In genomic region chr2:69340101-69340775, GRCh38 we compare ENCODE assay signal across 24 cellular contexts. TPM values are rescaled to one million over a fixed set of nuclear protein-coding genes. Genes with fewer than 3 reads are reported as not detected.
DNase-seq lines count a peak whose midpoint lies in the region; ATAC-seq, FAIRE-seq and TF ChIP-seq lines count a peak whose summit lies in the region.
"Had no signal": no experiment of that assay in that cellular context is flagged by ENCODE, and none has a peak within 500 bp of the region (broad histone marks: within the 10 kb centered on the region; RNA-seq: fewer than 3 reads in every experiment).

No MANE protein-coding gene starts in this region.

- no peak for TF ChIP-seq EP300 in K562 (IDR thresholded peaks at IDR 0.05; ENCODE audit: low read length)

- H3K27me3 ChIP-seq in left ventricle myocardium inferior (ENCODE audit: low read depth) (no peaks in the 10 kb centered on the region), heart right ventricle (no peaks in the 10 kb centered on the region), K562 (ENCODE audit: control insufficient read depth in 2 of 2, insufficient read depth in 2 of 2, low read length in 2 of 2) (no peaks in the 10 kb centered on the region), vagina (no peaks in the 10 kb centered on the region)
- H3K27me3 ChIP-seq: SJSA1 had no signal

- ATAC-seq in heart right ventricle (no peak), K562 (no peak), HG02938 (IDR thresholded peaks at IDR 0.05; ENCODE audit: unreplicated experiment) (no peak), HG03439 (IDR thresholded peaks at IDR 0.05; ENCODE audit: unreplicated experiment) (no peak)
- ATAC-seq: activated T-cell treated with anti-CD3 and anti-CD28 coated beads, Interleukin-2, amount 50 U/mL, for 4 hours had no signal

- POLR2A ChIA-PET in K562 (lab: Yijun Ruan, JAX), result interaction anchor here (0.6 to 2.3 kb wide), 2 partner anchors 9 to 23 kb away, joined by 3 to 8 read pairs; no protein-coding TSS in a partner anchor

- DNase-seq in left ventricle myocardium inferior, result no peak
- no peak for DNase-seq in heart right ventricle
- DNase-seq in K562 (ENCODE audit: extremely low read depth in 1 of 4, low spot score in 3 of 4), result no peak
- peak; percentile 23 to 36 for DNase-seq in foreskin fibroblast
- no peak for DNase-seq in vagina (ENCODE audit: extremely low spot score in 2 of 2)
- no peak for DNase-seq in amniotic stem cell (lab: John Stamatoyannopoulos, UW)
- DNase-seq: activated CD4-positive, alpha-beta memory T cell treated with anti-CD3 and anti-CD28 coated beads, Interleukin-2, amount 10 ng/mL, durations not matched to agents 7 days and 5 days; activated naive CD4-positive, alpha-beta T cell treated with anti-CD3 and anti-CD28 coated beads, Interleukin-2, amount 50 U/mL, for 16 hours; activated T-cell treated with anti-CD3 and anti-CD28 coated beads, Interleukin-2, amount 50 U/mL, for 4 hours; C1 segment of cervical spinal cord; cortex of kidney; GOT3; NCI-H187; NCI-H2227 treated with DMSO at 0.1 percent for 48 hours; NCI-H82; small intestine; stimulated activated CD4-positive, alpha-beta T cell treated with anti-CD3 and anti-CD28 coated beads, Interleukin-4, amount 100 ng/mL, for 4 hours had no signal

- H3K9me3 ChIP-seq in left ventricle myocardium inferior (replicated peaks) (no peaks in the 10 kb centered on the region), heart right ventricle (no peaks in the 10 kb centered on the region), K562 (replicated peaks; ENCODE audit: control insufficient read depth, insufficient read depth, low read depth, low read length) (no peaks in the 10 kb centered on the region), vagina (no peaks in the 10 kb centered on the region)
- H3K9me3 ChIP-seq: SJSA1 had no signal

- H3K79me2 ChIP-seq in K562 (ENCODE audit: control insufficient read depth, insufficient read depth, low read length), result no peaks in the 10 kb centered on the region

- no peak for TF ChIP-seq RAD21 in K562 (CRISPR knock-in tag; conservative IDR thresholded peaks at IDR 0.05 in 1 of 2, IDR thresholded peaks at IDR 0.05 in 1 of 2)

- H2AFZ ChIP-seq in K562 (ENCODE audit: low read depth, low read length), result no peak overlapping the region

- intact Hi-C loops in left ventricle myocardium inferior (cut with micrococcal nuclease) (no loop called here), heart right ventricle (cut with DNase I) (no loop called here), K562 (cut with micrococcal nuclease) (no loop called here), vagina (cut with DNase I) (no loop called here)

- H3K4me3 ChIP-seq in left ventricle myocardium inferior (no peak overlapping the region), heart right ventricle (no peak overlapping the region), K562 (no peak overlapping the region), foreskin fibroblast (ENCODE audit: low read depth in 1 of 2, low read length in 2 of 2) (no peak overlapping the region), vagina (no peak overlapping the region)
- H3K4me3 ChIP-seq: lung, SJSA1 had no signal

- TF ChIP-seq CTCF in left ventricle myocardium inferior (IDR thresholded peaks at IDR 0.05; ENCODE audit: borderline replicate concordance), result no peak
- TF ChIP-seq CTCF in heart right ventricle (IDR thresholded peaks at IDR 0.05), result no peak
- no peak for TF ChIP-seq CTCF in K562 (IDR thresholded peaks at IDR 0.05 in 2 of 3, conservative IDR thresholded peaks at IDR 0.05 in 1 of 3; ENCODE audit: insufficient read depth in 2 of 3, low read depth in 1 of 3, low read length in 3 of 3)
- no peak for TF ChIP-seq CTCF in foreskin fibroblast (IDR thresholded peaks at IDR 0.05; ENCODE audit: low read depth, low read length)
- no peak for TF ChIP-seq CTCF in vagina (IDR thresholded peaks at IDR 0.05)

- H3K27ac ChIP-seq in left ventricle myocardium inferior (replicated peaks) (peak overlapping the region; percentile 38), heart right ventricle (peak overlapping the region in 4 of 10 donors; percentile 3 to 23 (median 10)), K562 (ENCODE audit: extremely low read depth, low read depth, low read length) (no peak overlapping the region), vagina (peak overlapping the region; percentile 0)
- H3K27ac ChIP-seq: epithelial cell of prostate, SJSA1 had no signal

- no peak overlapping the region for H3K4me2 ChIP-seq in K562 (ENCODE audit: insufficient read depth, low read length)

- CTCF ChIA-PET in K562 (lab: Yijun Ruan, JAX; ENCODE audit: low intra/inter-chr PET ratio), result no interaction called here

- BruUV-seq in K562 (replicated peaks; lab: Mats Ljungman, UMichigan), result no TSS peak

- peaks cover 9% of the 10 kb centered on the region for H3K4me1 ChIP-seq in left ventricle myocardium inferior
- peaks cover 0 to 6% (median 0%) of the 10 kb centered on the region in 9 donors for H3K4me1 ChIP-seq in heart right ventricle
- no peaks in the 10 kb centered on the region for H3K4me1 ChIP-seq in K562 (replicated peaks in 1 of 2; ENCODE audit: control insufficient read depth in 2 of 2, insufficient read depth in 2 of 2, low read length in 2 of 2)
- H3K4me1 ChIP-seq in vagina, result no peaks in the 10 kb centered on the region
- H3K4me1 ChIP-seq: SJSA1 had no signal

- no peaks in the 10 kb centered on the region for H4K20me1 ChIP-seq in K562 (replicated peaks; ENCODE audit: control insufficient read depth, insufficient read depth, low read length)

- FAIRE-seq in K562 (lab: Jason Lieb, UNC), result no peak
- FAIRE-seq: A204.1, GM19239, small intestine had no signal

- no peak for TF ChIP-seq POLR2A in K562 (conservative IDR thresholded peaks at IDR 0.05)
- no peak for TF ChIP-seq POLR2A in vagina (IDR thresholded peaks at IDR 0.05)

- H3K36me3 ChIP-seq in left ventricle myocardium inferior, result peaks cover 84% of the 10 kb centered on the region
- peaks cover 0 to 100% (median 60%) of the 10 kb centered on the region in 9 donors for H3K36me3 ChIP-seq in heart right ventricle
- H3K36me3 ChIP-seq in K562 (ENCODE audit: control insufficient read depth, insufficient read depth, low read length), result peaks cover 83% of the 10 kb centered on the region; the same call in 2 of the 3 replicates
- peaks cover 0 to 60% of the 10 kb centered on the region in 2 donors for H3K36me3 ChIP-seq in vagina

- WGBS in heart right ventricle, 2 donors, result 10 to 26% methylated on average over 3 of the region's 3 CpGs
- 60% methylated on average over 3 of the region's 3 CpGs for WGBS in K562 (ENCODE audit: insufficient coverage, low coverage, missing lambda C conversion rate)

- H3K9me1 ChIP-seq in K562 (ENCODE audit: control insufficient read depth, insufficient read depth, low read length), result no peaks in the 10 kb centered on the region

- H3K9ac ChIP-seq in K562 (ENCODE audit: insufficient read depth in 1 of 2, low read depth in 2 of 2, low read length in 2 of 2), result no peak overlapping the region

- in situ Hi-C loops in K562 (cut with MboI), result no loop called here

TF ChIP-seq in K562, 482 proteins besides CTCF, POLR2A, EP300 and RAD21:
- TF ChIP-seq JUND (IDR thresholded peaks at IDR 0.05; ENCODE audit: borderline replicate concordance, low read depth, low read length), result no peak
- TF ChIP-seq JUND (tag; IDR thresholded peaks at IDR 0.05; ENCODE audit: borderline replicate concordance, low read depth, low read length), result no peak
- TF ChIP-seq ZNF586 (CRISPR knock-in tag; conservative IDR thresholded peaks at IDR 0.05), result no peak
- TF ChIP-seq POLR2G (IDR thresholded peaks at IDR 0.05; ENCODE audit: low read depth, low read length), result 0 out of 2 replicates have a peak, but pooled peaks have one; percentile 20
- TF ChIP-seq, protein P1, sequence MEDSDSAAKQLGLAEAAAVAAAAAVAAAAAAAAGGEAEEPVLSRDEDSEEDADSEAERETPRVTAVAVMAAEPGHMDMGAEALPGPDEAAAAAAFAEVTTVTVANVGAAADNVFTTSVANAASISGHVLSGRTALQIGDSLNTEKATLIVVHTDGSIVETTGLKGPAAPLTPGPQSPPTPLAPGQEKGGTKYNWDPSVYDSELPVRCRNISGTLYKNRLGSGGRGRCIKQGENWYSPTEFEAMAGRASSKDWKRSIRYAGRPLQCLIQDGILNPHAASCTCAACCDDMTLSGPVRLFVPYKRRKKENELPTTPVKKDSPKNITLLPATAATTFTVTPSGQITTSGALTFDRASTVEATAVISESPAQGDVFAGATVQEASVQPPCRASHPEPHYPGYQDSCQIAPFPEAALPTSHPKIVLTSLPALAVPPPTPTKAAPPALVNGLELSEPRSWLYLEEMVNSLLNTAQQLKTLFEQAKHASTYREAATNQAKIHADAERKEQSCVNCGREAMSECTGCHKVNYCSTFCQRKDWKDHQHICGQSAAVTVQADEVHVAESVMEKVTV (CRISPR knock-in tag; IDR thresholded peaks at IDR 0.05), result no peak
- TF ChIP-seq NCOA2 (IDR thresholded peaks at IDR 0.05; ENCODE audit: partially characterized antibody in 2 of 2), result no peak

RNA-seq across cellular contexts. Expression of gene GFPT1, which starts 46.8 kb away (rescaled TPM):
- total RNA-seq in left ventricle myocardium inferior, result 46.2 TPM
- 10 to 100 TPM; 30.8 to 90.3 (median 65.7) TPM for total RNA-seq in heart right ventricle
- 10 to 100 TPM in 1 of 2 donors, 1 to 10 TPM in 1; 5.0 to 14.4 TPM for polyA plus RNA-seq in heart right ventricle
- total RNA-seq in K562 (2011; cell fraction: chromatin; rRNA removed; ENCODE audit: low replicate concordance), result 15.3 and 44.2 TPM in 2 replicates
- total RNA-seq in K562 (2011; cell fraction: nucleolus; rRNA removed), result 13.7 and 17.2 TPM in 2 replicates
- total RNA-seq in K562 (2011; cell fraction: nucleoplasm; rRNA removed), result 22.6 and 36.8 TPM in 2 replicates
- total RNA-seq in K562 (2014; rRNA removed), result 13.1 and 15.7 TPM in 2 replicates
- 26.0 and 29.3 TPM in 2 replicates for total RNA-seq in K562 (2014; rRNA removed; fragmentation: Illumina TruSeq; extraction: Trizol)
- 14.5 and 15.9 TPM in 2 replicates for total RNA-seq in K562 (2015; rRNA removed; fragmentation: Illumina TruSeq; extraction: Trizol)
- total RNA-seq in K562 (2021), result 38.3 and 39.2 TPM in 2 replicates
- 13.0 and 18.6 TPM in 2 replicates for polyA plus RNA-seq in K562 (2011; rRNA removed)
- 4.1 and 9.6 TPM in 2 replicates for polyA plus RNA-seq in K562 (2011; cell fraction: cytosol; rRNA removed)
- polyA plus RNA-seq in K562 (2011; cell fraction: nucleus; rRNA removed), result 5.4 and 6.7 TPM in 2 replicates
- 14.2 and 40.6 TPM in 2 replicates for polyA plus RNA-seq in K562 (2012)
- polyA plus RNA-seq in K562 (2014; fragmentation: Illumina TruSeq; extraction: Trizol), result 19.0 and 19.7 TPM in 2 replicates
- 1 to 10 TPM; 6.6 to 8.6 TPM for polyA plus RNA-seq in K562 (2014; fragmentation: Nextera tagmentation; extraction: Ambion mirVana)
- polyA plus RNA-seq in K562 (2014; rRNA removed), result 11.2 and 11.9 TPM in 2 replicates
- polyA minus RNA-seq in K562 (2011; rRNA and poly(A)+ RNA removed), result 39.6 and 40.2 TPM in 2 replicates
- 20.3 and 32.8 TPM in 2 replicates for polyA minus RNA-seq in K562 (2011; cell fraction: cytosol; rRNA and poly(A)+ RNA removed)
- 8.5 and 9.8 TPM in 2 replicates for polyA minus RNA-seq in K562 (2011; cell fraction: nucleus; rRNA and poly(A)+ RNA removed)
- total RNA-seq in vagina, result 17.9 TPM

Comparison
In these comparisons a context has a peak if more than half of its experiments do, and no peak if none do; other contexts are left out.
1. DNase-seq: peak in foreskin fibroblast (2 of 2); none in left ventricle myocardium inferior (single experiment), heart right ventricle (0 of 2), K562 (0 of 4), vagina (0 of 2) and amniotic stem cell (single experiment).